In the genomic region with DNA sequence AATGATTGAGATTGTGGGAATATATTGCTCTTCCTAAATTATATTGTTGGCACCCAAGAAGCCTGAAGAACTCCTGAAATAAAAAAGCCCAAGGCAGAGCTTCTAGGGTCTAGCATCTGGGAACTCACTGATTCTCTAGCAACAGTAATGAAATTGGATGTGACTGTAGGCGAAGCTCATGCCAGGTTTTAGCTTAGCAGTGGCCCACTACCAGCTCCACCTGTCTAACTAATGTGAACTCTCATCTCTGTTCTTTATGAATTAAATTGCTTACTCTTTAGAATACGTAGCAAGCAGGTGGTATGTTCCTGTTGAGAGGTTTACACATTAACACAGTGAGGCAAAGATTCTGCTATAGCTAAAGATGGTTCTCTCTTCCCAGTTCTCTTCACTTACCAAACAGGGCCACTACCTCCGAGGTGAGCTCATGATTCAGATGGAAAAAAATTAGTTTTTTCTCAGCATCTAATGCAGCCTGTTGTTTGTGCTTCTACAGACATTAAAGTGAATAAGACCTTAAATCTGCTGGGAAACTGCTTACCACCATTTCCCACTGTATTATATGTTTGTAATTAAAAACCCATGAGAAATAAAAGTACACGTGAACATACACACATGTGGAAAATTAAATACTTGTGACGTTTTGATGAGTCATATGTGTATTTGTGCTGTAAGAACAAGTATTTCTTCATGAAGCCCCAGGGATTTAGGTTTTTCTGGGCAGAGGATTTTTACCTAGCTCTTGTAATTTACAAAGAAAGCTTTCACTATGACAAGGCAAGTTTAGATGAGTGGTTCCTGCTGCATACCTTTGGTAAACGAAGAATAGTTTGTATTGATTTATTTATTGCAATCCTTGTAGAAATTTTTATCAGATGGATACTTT, we compare ENCODE assay signal across 13 cellular contexts.
DNase-seq lines count a peak whose midpoint lies in the region; ATAC-seq and TF ChIP-seq lines count a peak whose summit lies in the region.
"Had no signal": no experiment of that assay in that cellular context is flagged by ENCODE, and none has a peak within 500 bp of the region (broad histone marks: within the 10 kb centered on the region; RNA-seq: fewer than 3 reads in every experiment).

No MANE protein-coding gene starts in this region.

- WGBS in IMR-90 (ENCODE audit: extremely low coverage in 2 of 2, insufficient read length in 1 of 2), 2 experiments = no CpG with 5 or more reads among the region's 6 CpGs

- H3K4me1 ChIP-seq in IMR-90 (ENCODE audit: control insufficient read depth, insufficient read depth, low read length) = no peaks in the 10 kb centered on the region
- H3K4me1 ChIP-seq: HAP-1 had no signal

- no TSS peak for BruUV-seq in IMR-90 (replicated peaks; lab: Mats Ljungman, UMichigan)

- no peak for TF ChIP-seq POLR2A in IMR-90 (IDR thresholded peaks at IDR 0.05; ENCODE audit: low read depth, low read length)

- H2AK5ac ChIP-seq in IMR-90 (ENCODE audit: low read depth, low read length) = no peak overlapping the region

- H4K20me1 ChIP-seq in IMR-90 (ENCODE audit: insufficient read depth, low read length) = no peaks in the 10 kb centered on the region

- H3K27me3 ChIP-seq in IMR-90 (ENCODE audit: control insufficient read depth, insufficient read depth, low read length) (no peaks in the 10 kb centered on the region), brain microvascular endothelial cell (replicated peaks) (no peaks in the 10 kb centered on the region)

- H3K4me2 ChIP-seq in IMR-90 (ENCODE audit: low read depth, low read length) = no peak overlapping the region

- H3K36me3 Mint-ChIP-seq in endothelial cell (ENCODE audit: low read depth, unreplicated experiment) = no peaks in the 10 kb centered on the region
- H3K36me3 Mint-ChIP-seq in activated CD4-positive, alpha-beta memory T cell treated with anti-CD3 and anti-CD28 coated beads, Interleukin-2, amount 10 ng/mL, durations not matched to agents 7 days and 5 days (ENCODE audit: low read depth) = peaks cover 19% of the 10 kb centered on the region

- POLR2A ChIA-PET in IMR-90 (lab: Charles Lee; ENCODE audit: unreplicated experiment) = no interaction called here
- POLR2A ChIA-PET in activated CD4-positive, alpha-beta memory T cell treated with anti-CD3 and anti-CD28 coated beads, Interleukin-2, amount 10 ng/mL, durations not matched to agents 7 days and 5 days (lab: Charles Lee) = no interaction called here

- H2AFZ ChIP-seq in IMR-90 (replicated peaks; ENCODE audit: low read length, poor library complexity) = no peak overlapping the region

- H2BK15ac ChIP-seq in IMR-90 (ENCODE audit: low read depth, low read length) = no peak overlapping the region

- peak; percentile 69 for DNase-seq in HCEC 1CT
- peak; percentile 58 for DNase-seq in IMR-90
- peak; percentile 77 for DNase-seq in fibroblast of the conjunctiva (ENCODE audit: low read depth)
- DNase-seq in activated naive CD4-positive, alpha-beta T cell treated with anti-CD3 and anti-CD28 coated beads, Interleukin-2, amount 50 U/mL, for 16 hours = no peak
- DNase-seq in endothelial cell (ENCODE audit: low spot score) = no peak
- DNase-seq in brain microvascular endothelial cell = no peak
- DNase-seq in activated CD4-positive, alpha-beta memory T cell treated with anti-CD3 and anti-CD28 coated beads, Interleukin-2, amount 10 ng/mL, durations not matched to agents 7 days and 5 days = no peak
- DNase-seq: effector memory CD8-positive, alpha-beta T cell; T-helper 9 cell had no signal

- no peak overlapping the region for H4K5ac ChIP-seq in IMR-90 (ENCODE audit: low read depth, low read length)

- TF ChIP-seq RAD21 in IMR-90 (IDR thresholded peaks at IDR 0.05; ENCODE audit: low read length) = no peak

- dilution Hi-C loops in IMR-90 (cut with HindIII; ENCODE audit: low sequenced_read_pairs, unreplicated experiment) = no loop called here

- no peak overlapping the region for H3K9ac ChIP-seq in IMR-90 (ENCODE audit: low read depth, low read length)

- no peak overlapping the region for H2BK20ac ChIP-seq in IMR-90 (ENCODE audit: low read depth, low read length)

- H3K4me1 Mint-ChIP-seq in endothelial cell (ENCODE audit: unreplicated experiment) = peaks cover 35% of the 10 kb centered on the region
- H3K4me1 Mint-ChIP-seq in activated CD4-positive, alpha-beta memory T cell treated with anti-CD3 and anti-CD28 coated beads, Interleukin-2, amount 10 ng/mL, durations not matched to agents 7 days and 5 days = peaks cover 23% of the 10 kb centered on the region

- H3K27ac ChIP-seq in IMR-90 (ENCODE audit: insufficient read depth, low read length) (no peak overlapping the region), brain microvascular endothelial cell (no peak overlapping the region)
- H3K27ac ChIP-seq: thoracic aorta had no signal

- no peak overlapping the region for H3K27ac Mint-ChIP-seq in endothelial cell (ENCODE audit: unreplicated experiment)
- H3K27ac Mint-ChIP-seq in activated CD4-positive, alpha-beta memory T cell treated with anti-CD3 and anti-CD28 coated beads, Interleukin-2, amount 10 ng/mL, durations not matched to agents 7 days and 5 days = no peak overlapping the region

- no peak for TF ChIP-seq CTCF in IMR-90 (conservative IDR thresholded peaks at IDR 0.05; ENCODE audit: low read depth, low read length)
- no peak for TF ChIP-seq CTCF in endothelial cell (IDR thresholded peaks at IDR 0.05; ENCODE audit: unreplicated experiment)
- no peak for TF ChIP-seq CTCF in brain microvascular endothelial cell (IDR thresholded peaks at IDR 0.05; ENCODE audit: low read depth, low read length, missing control alignments)

- ATAC-seq in GM18511 (IDR thresholded peaks at IDR 0.05; ENCODE audit: unreplicated experiment) = peak; percentile 68
- ATAC-seq in IMR-90 (ENCODE audit: low read depth) = no peak
- ATAC-seq: effector memory CD8-positive, alpha-beta T cell had no signal

- no peaks in the 10 kb centered on the region for H3K9me3 Mint-ChIP-seq in endothelial cell (ENCODE audit: unreplicated experiment)
- peaks cover 2% of the 10 kb centered on the region for H3K9me3 Mint-ChIP-seq in activated CD4-positive, alpha-beta memory T cell treated with anti-CD3 and anti-CD28 coated beads, Interleukin-2, amount 10 ng/mL, durations not matched to agents 7 days and 5 days
- H3K9me3 Mint-ChIP-seq: effector memory CD8-positive, alpha-beta T cell had no signal

- no peak overlapping the region for H4K8ac ChIP-seq in IMR-90 (ENCODE audit: low read depth in 2 of 2, low read length in 2 of 2)

- H3K4me3 Mint-ChIP-seq in endothelial cell (ENCODE audit: unreplicated experiment) = no peak overlapping the region
- no peak overlapping the region for H3K4me3 Mint-ChIP-seq in activated CD4-positive, alpha-beta memory T cell treated with anti-CD3 and anti-CD28 coated beads, Interleukin-2, amount 10 ng/mL, durations not matched to agents 7 days and 5 days
- H3K4me3 Mint-ChIP-seq: effector memory CD8-positive, alpha-beta T cell; neural crest cell had no signal

- H3K9me3 ChIP-seq in IMR-90 (ENCODE audit: control insufficient read depth, insufficient read depth, low read length) = no peaks in the 10 kb centered on the region
- H3K9me3 ChIP-seq: HAP-1, thoracic aorta had no signal

- no peak overlapping the region for H4K91ac ChIP-seq in IMR-90 (ENCODE audit: insufficient read depth, low read depth, low read length)

- H3K79me1 ChIP-seq in IMR-90 (ENCODE audit: low read depth in 1 of 2, low read length in 2 of 2) = 0 out of 4 replicates have a peak, but pooled peaks cover 0 to 4% of the 10 kb centered on the region in 2 experiments

- no peak overlapping the region for H3K4me3 ChIP-seq in IMR-90 (ENCODE audit: insufficient read depth, low read depth, low read length)
- no peak overlapping the region for H3K4me3 ChIP-seq in brain microvascular endothelial cell (ENCODE audit: low read depth, low read length)
- H3K4me3 ChIP-seq: HAP-1, thoracic aorta had no signal

- CTCF ChIA-PET in IMR-90 (lab: Yijun Ruan, JAX) = interaction anchor here (0.6 kb wide), 1 partner anchor 274 kb away, joined by 3 read pairs; no protein-coding TSS in a partner anchor
- CTCF ChIA-PET in activated CD4-positive, alpha-beta memory T cell treated with anti-CD3 and anti-CD28 coated beads, Interleukin-2, amount 10 ng/mL, durations not matched to agents 7 days and 5 days (lab: Charles Lee) = interaction anchor here (0.6 kb wide), 1 partner anchor 347 kb away, joined by 3 read pairs; no protein-coding TSS in a partner anchor

- no peak overlapping the region for H3K14ac ChIP-seq in IMR-90 (replicated peaks; ENCODE audit: low read depth, low read length)

- H3K23ac ChIP-seq in IMR-90 (ENCODE audit: low read depth, low read length) = no peak overlapping the region

- H2AK9ac ChIP-seq in IMR-90 (replicated peaks; ENCODE audit: low read depth, low read length, poor library complexity) = no peak overlapping the region

- no peak overlapping the region for H2BK5ac ChIP-seq in IMR-90 (ENCODE audit: low read depth, low read length, poor library complexity, severe bottlenecking)

- H3K4ac ChIP-seq in IMR-90 (ENCODE audit: low read depth, low read length) = no peak overlapping the region

- H3K18ac ChIP-seq in IMR-90 (ENCODE audit: low read depth, low read length) = no peak overlapping the region

- intact Hi-C loops in IMR-90 (cut with micrococcal nuclease) = no loop called here

- H3K9me1 ChIP-seq in IMR-90 (ENCODE audit: insufficient read depth, low read length) = 0 out of 2 replicates have a peak, but pooled peaks cover 5% of the 10 kb centered on the region

- H3K27me3 Mint-ChIP-seq in endothelial cell (ENCODE audit: unreplicated experiment) = no peaks in the 10 kb centered on the region
- no peaks in the 10 kb centered on the region for H3K27me3 Mint-ChIP-seq in activated CD4-positive, alpha-beta memory T cell treated with anti-CD3 and anti-CD28 coated beads, Interleukin-2, amount 10 ng/mL, durations not matched to agents 7 days and 5 days
- H3K27me3 Mint-ChIP-seq: effector memory CD8-positive, alpha-beta T cell had no signal

- in situ Hi-C loops in IMR-90 (cut with MboI; ENCODE audit: low sequenced_read_pairs) (no loop called here), brain microvascular endothelial cell (cut with HindIII; ENCODE audit: low pct_ligation_motif_present, low sequenced_read_pairs) (no loop called here)

- H2BK120ac ChIP-seq in IMR-90 (ENCODE audit: low read depth, low read length) = no peak overlapping the region

- H3K56ac ChIP-seq in IMR-90 (ENCODE audit: extremely low read depth, insufficient read depth, low read length) = no peak overlapping the region

- H3K36me3 ChIP-seq in IMR-90 (ENCODE audit: control insufficient read depth, insufficient read depth, low read length) (no peaks in the 10 kb centered on the region), brain microvascular endothelial cell (replicated peaks) (no peaks in the 10 kb centered on the region)
- H3K36me3 ChIP-seq: HAP-1, thoracic aorta had no signal

TF ChIP-seq in IMR-90, 13 proteins besides CTCF, POLR2A, EP300 and RAD21 (continues in another document):
- TF ChIP-seq RFX5 (IDR thresholded peaks at IDR 0.05; ENCODE audit: low read depth, low read length) = no peak
- peak; percentile 50 for TF ChIP-seq NFE2L2 (IDR thresholded peaks at IDR 0.05; ENCODE audit: low read depth, low read length)
- TF ChIP-seq CEBPB (IDR thresholded peaks at IDR 0.05; ENCODE audit: low read depth, low read length) = no peak
- no peak for TF ChIP-seq CHD1 (IDR thresholded peaks at IDR 0.05; ENCODE audit: low read depth, low read length)
- TF ChIP-seq MAZ (IDR thresholded peaks at IDR 0.05; ENCODE audit: borderline replicate concordance, low read depth, low read length) = no peak

Comparison
In these comparisons a context has a peak if more than half of its experiments do, and no peak if none do; other contexts are left out.
1. DNase-seq: peak in HCEC 1CT (single experiment), IMR-90 (single experiment) and fibroblast of the conjunctiva (single experiment); none in activated naive CD4-positive, alpha-beta T cell treated with anti-CD3 and anti-CD28 coated beads, Interleukin-2, amount 50 U/mL, for 16 hours (single experiment), endothelial cell (single experiment), brain microvascular endothelial cell (single experiment) and activated CD4-positive, alpha-beta memory T cell treated with anti-CD3 and anti-CD28 coated beads, Interleukin-2, amount 10 ng/mL, durations not matched to agents 7 days and 5 days (single experiment).